In the genomic region with DNA sequence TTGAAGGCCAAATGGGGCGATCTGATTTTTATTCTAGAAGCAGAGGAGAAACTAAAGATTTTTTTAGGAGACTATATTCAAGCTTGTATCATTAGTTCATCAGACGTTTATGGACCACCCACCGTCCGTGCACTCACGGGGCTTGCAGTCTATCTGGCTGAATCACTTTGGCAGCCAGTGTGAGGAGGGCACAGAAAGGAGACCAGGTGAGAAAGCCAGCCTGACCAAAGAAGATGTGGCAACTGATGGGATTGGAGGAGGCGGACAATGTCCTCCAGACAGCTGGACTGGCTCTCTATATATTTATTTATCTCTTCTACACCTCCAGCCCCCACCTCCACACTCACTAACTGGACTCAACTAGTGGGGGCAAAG, we compare ENCODE assay signal across 8 cellular contexts. TPM values are rescaled to one million over a fixed set of nuclear protein-coding genes. Genes with fewer than 3 reads are reported as not detected.
DNase-seq lines count a peak whose midpoint lies in the region; ATAC-seq, FAIRE-seq and TF ChIP-seq lines count a peak whose summit lies in the region.

No MANE protein-coding gene starts in this region.

- BruUV-seq in HepG2 (replicated peaks; lab: Mats Ljungman, UMichigan), result TSS peak; percentile 90

- ATAC-seq in activated T-cell treated with anti-CD3 and anti-CD28 coated beads, Interleukin-2, amount 50 U/mL, for 4 hours, result no peak
- peak; percentile 6; the same call in 2 of the 3 replicates for ATAC-seq in HepG2

- no peak for DNase-seq in activated T-cell treated with anti-CD3 and anti-CD28 coated beads, Interleukin-2, amount 50 U/mL, for 4 hours
- DNase-seq in activated T-cell treated with anti-CD3 and anti-CD28 coated beads, Interleukin-2, amount 50 U/mL, for 1 hour, result no peak
- DNase-seq in adipocyte (ENCODE audit: low read depth) (no peak), HepG2 (ENCODE audit: low spot score) (no peak), tibial nerve (ENCODE audit: low spot score in 2 of 2) (no peak), NCI-H69 (lab: John Stamatoyannopoulos, UW) (no peak), mucosa of gallbladder (ENCODE audit: low spot score) (no peak)
- no peak for DNase-seq in stimulated activated CD4-positive, alpha-beta T cell treated with anti-CD3 and anti-CD28 coated beads, Interleukin-12 subunit alpha, Interleukin-12 subunit beta, amount 100 ng/mL, for 4 hours

- peaks cover 29% of the 10 kb centered on the region for H3K4me1 Mint-ChIP-seq in activated T-cell treated with anti-CD3 and anti-CD28 coated beads, Interleukin-2, amount 50 U/mL, for 4 hours (ENCODE audit: low read depth)

- TF ChIP-seq CTCF in HepG2 (CRISPR knock-in tag; IDR thresholded peaks at IDR 0.05) (no peak), tibial nerve (IDR thresholded peaks at IDR 0.05) (no peak)

- in situ Hi-C loops in HepG2 (cut with HindIII; ENCODE audit: extremely low pct_ligation_motif_present, low pct_unique_long_range_greater_than_20kb), result no loop called here

- H3K36me3 ChIP-seq in adipocyte (ENCODE audit: control insufficient read depth, insufficient read depth, low read length, severe bottlenecking), result peaks cover 21% of the 10 kb centered on the region
- H3K36me3 ChIP-seq in HepG2 (replicated peaks in 1 of 2; ENCODE audit: control insufficient read depth in 1 of 2, insufficient read depth in 2 of 2, low read length in 2 of 2), result peaks cover 5 to 6% of the 10 kb centered on the region in 2 experiments; a peak in 3 of 5 replicates
- peaks cover 0 to 27% (median 17%) of the 10 kb centered on the region in 3 donors for H3K36me3 ChIP-seq in tibial nerve

- H2AFZ ChIP-seq in HepG2 (ENCODE audit: low read length), result no peak overlapping the region

- no peaks in the 10 kb centered on the region for H3K9me3 Mint-ChIP-seq in activated T-cell treated with anti-CD3 and anti-CD28 coated beads, Interleukin-2, amount 50 U/mL, for 4 hours

- H3K4me3 ChIP-seq in adipocyte (ENCODE audit: low read length) (peak overlapping the region; percentile 95), HepG2 (replicated peaks in 1 of 3; ENCODE audit: insufficient read depth in 1 of 3, low read depth in 2 of 3, low read length in 3 of 3) (peak overlapping the region; percentile 76 to 88 (median 79)), tibial nerve (peak overlapping the region; percentile 71 to 97 (median 83))

- peak overlapping the region; percentile 92 for H3K4me2 ChIP-seq in HepG2 (ENCODE audit: low read depth, low read length)

- intact Hi-C loops in HepG2 (cut with micrococcal nuclease; ENCODE audit: unreplicated experiment), result loop anchor here (1.0 kb wide), 1 partner anchor 46 kb away; no protein-coding TSS in a partner anchor

- no peak for FAIRE-seq in HepG2 (lab: Jason Lieb, UNC)

- H3K27ac ChIP-seq in HepG2 (ENCODE audit: extremely low read length, insufficient read depth, low read length) (peak overlapping the region; percentile 91), tibial nerve (peak overlapping the region; percentile 71 to 98 (median 96))

- H3K9me3 ChIP-seq in adipocyte (ENCODE audit: control insufficient read depth, low read length) (no peaks in the 10 kb centered on the region), HepG2 (ENCODE audit: low read length) (no peaks in the 10 kb centered on the region), tibial nerve (no peaks in the 10 kb centered on the region)

- WGBS in HepG2 (ENCODE audit: low lambda C conversion rate), result 5% methylated on average over 6 of the region's 6 CpGs
- WGBS in tibial nerve, 2 donors, result 15 to 17% methylated on average over 6 of the region's 6 CpGs

- peaks cover 14% of the 10 kb centered on the region for H3K36me3 Mint-ChIP-seq in activated T-cell treated with anti-CD3 and anti-CD28 coated beads, Interleukin-2, amount 50 U/mL, for 4 hours (ENCODE audit: insufficient read depth)

- H3K4me3 Mint-ChIP-seq in activated T-cell treated with anti-CD3 and anti-CD28 coated beads, Interleukin-2, amount 50 U/mL, for 4 hours, result peak overlapping the region; percentile 93

- peaks cover 13% of the 10 kb centered on the region for H3K79me2 ChIP-seq in HepG2 (ENCODE audit: insufficient read depth, low read length)

- TF ChIP-seq POLR2A in HepG2 (IDR thresholded peaks at IDR 0.05; ENCODE audit: insufficient read depth in 1 of 2, low read depth in 2 of 2, low read length in 2 of 2) (no peak), tibial nerve (IDR thresholded peaks at IDR 0.05) (no peak)

- no peaks in the 10 kb centered on the region for H3K27me3 Mint-ChIP-seq in activated T-cell treated with anti-CD3 and anti-CD28 coated beads, Interleukin-2, amount 50 U/mL, for 4 hours (ENCODE audit: low read depth)

- POLR2A ChIA-PET in HepG2 (lab: Yijun Ruan, JAX), result interaction anchor here (1.0 to 3.8 kb wide), 5 partner anchors 10 to 197 kb away, joined by 3 to 32 read pairs (median 21); a partner anchor contains a TSS

- no peaks in the 10 kb centered on the region for H4K20me1 ChIP-seq in HepG2 (ENCODE audit: insufficient read depth, low read length)

- CTCF ChIA-PET in HepG2 (lab: Yijun Ruan, JAX; ENCODE audit: low intra/inter-chr PET ratio, low total read pairs), result interaction anchor here (1.2 kb wide), 1 partner anchor 130 kb away, joined by 3 read pairs; no protein-coding TSS in a partner anchor

- TF ChIP-seq RAD21 in HepG2 (CRISPR knock-in tag; IDR thresholded peaks at IDR 0.05), result no peak

- H3K9ac ChIP-seq in adipocyte (ENCODE audit: low read length) (peak overlapping the region; percentile 86), HepG2 (ENCODE audit: insufficient read depth, low read depth, low read length) (peak overlapping the region; percentile 76)

- H3K27me3 ChIP-seq in adipocyte (replicated peaks; ENCODE audit: control insufficient read depth, insufficient read depth, low read length), result no peaks in the 10 kb centered on the region
- no peaks in the 10 kb centered on the region for H3K27me3 ChIP-seq in HepG2 (ENCODE audit: control insufficient read depth in 1 of 2, insufficient read depth in 2 of 2, low read length in 2 of 2)
- H3K27me3 ChIP-seq in tibial nerve, result no peaks in the 10 kb centered on the region

- TF ChIP-seq EP300 in HepG2 (IDR thresholded peaks at IDR 0.05; ENCODE audit: low read depth in 2 of 2, low read length in 2 of 2), result no peak
- TF ChIP-seq EP300 in HepG2 (CRISPR knock-in tag; IDR thresholded peaks at IDR 0.05; ENCODE audit: borderline replicate concordance), result no peak
- TF ChIP-seq EP300 in tibial nerve (IDR thresholded peaks at IDR 0.05), result no peak

- H3K4me1 ChIP-seq in adipocyte (ENCODE audit: control insufficient read depth, insufficient read depth, low read length) (peaks cover 35% of the 10 kb centered on the region), HepG2 (ENCODE audit: insufficient read depth, low read length) (peaks cover 46% of the 10 kb centered on the region), tibial nerve (peaks cover 0 to 48% (median 20%) of the 10 kb centered on the region in 4 donors)

RNA-seq across cellular contexts. Expression of a gene that starts 0.8 kb away (rescaled TPM):
- total RNA-seq in activated T-cell treated with anti-CD3 and anti-CD28 coated beads, Interleukin-2, amount 50 U/mL, for 4 hours, result 10 to 100 TPM; 91.4 to 99.8 (median 92.8) TPM
- total RNA-seq in HepG2 (2016; rRNA removed; fragmentation: Illumina TruSeq; extraction: Trizol) (29.7 and 55.2 TPM in 2 replicates), tibial nerve (10 to 100 TPM; 48.6 to 66.6 (median 50.8) TPM), mucosa of gallbladder (141 TPM)
- total RNA-seq in HepG2 (2016; cell fraction: cytosol; rRNA removed; fragmentation: Illumina TruSeq; extraction: Trizol; ENCODE audit: low read depth), result 12.3 and 14.1 TPM in 2 replicates
- 31.2 and 54.3 TPM in 2 replicates for total RNA-seq in HepG2 (2016; cell fraction: insoluble cytoplasmic fraction; rRNA removed; fragmentation: Illumina TruSeq; extraction: Trizol)
- total RNA-seq in HepG2 (2016; cell fraction: membrane; rRNA removed; fragmentation: Illumina TruSeq; extraction: Trizol), result 23.3 and 25.4 TPM in 2 replicates
- total RNA-seq in HepG2 (2016; cell fraction: nucleus; rRNA removed; fragmentation: Illumina TruSeq; extraction: Trizol), result 40.7 and 42.5 TPM in 2 replicates
- polyA plus RNA-seq in HepG2 (2011; rRNA removed), result 77.4 and 95.9 TPM in 2 replicates
- 64.9 and 73.4 TPM in 2 replicates for polyA plus RNA-seq in HepG2 (2011; cell fraction: cytosol; rRNA removed)
- 44.8 and 54.7 TPM in 2 replicates for polyA plus RNA-seq in HepG2 (2011; cell fraction: nucleus; rRNA removed)
- 33.2 and 44.1 TPM in 2 replicates for polyA plus RNA-seq in HepG2 (2012)
- polyA plus RNA-seq in HepG2 (2016; cell fraction: cytosol; fragmentation: Illumina TruSeq; extraction: Trizol; ENCODE audit: low read depth), result 17.0 and 18.2 TPM in 2 replicates
- polyA plus RNA-seq in HepG2 (2016; cell fraction: insoluble cytoplasmic fraction; fragmentation: Illumina TruSeq; extraction: Trizol; ENCODE audit: low read depth), result 37.9 and 39.0 TPM in 2 replicates
- 23.8 and 25.7 TPM in 2 replicates for polyA plus RNA-seq in HepG2 (2016; cell fraction: membrane; fragmentation: Illumina TruSeq; extraction: Trizol; ENCODE audit: low read depth)
- polyA plus RNA-seq in HepG2 (2016; cell fraction: nucleus; fragmentation: Illumina TruSeq; extraction: Trizol; ENCODE audit: insufficient read depth, low read depth), result 78.4 and 80.0 TPM in 2 replicates
- 60.0 and 196 TPM in 2 replicates for polyA minus RNA-seq in HepG2 (2011; rRNA and poly(A)+ RNA removed; ENCODE audit: low replicate concordance)
- polyA minus RNA-seq in HepG2 (2011; cell fraction: cytosol; rRNA and poly(A)+ RNA removed), result 18.8 and 25.8 TPM in 2 replicates
- 9.5 and 12.1 TPM in 2 replicates for polyA minus RNA-seq in HepG2 (2011; cell fraction: nucleus; rRNA and poly(A)+ RNA removed)

RNA-seq across cellular contexts. Expression of a gene that starts 9.9 kb away (rescaled TPM):
- 10 to 100 TPM; 47.3 to 70.1 (median 60.3) TPM for total RNA-seq in activated T-cell treated with anti-CD3 and anti-CD28 coated beads, Interleukin-2, amount 50 U/mL, for 4 hours
- total RNA-seq in HepG2 (2016; rRNA removed; fragmentation: Illumina TruSeq; extraction: Trizol) (90.0 and 97.8 TPM in 2 replicates), tibial nerve (1 to 10 TPM in 3 of 4 donors, under 1 TPM in 1; 0.42 to 3.5 (median 1.5) TPM), mucosa of gallbladder (5.1 TPM)
- 46.4 and 52.0 TPM in 2 replicates for total RNA-seq in HepG2 (2016; cell fraction: cytosol; rRNA removed; fragmentation: Illumina TruSeq; extraction: Trizol; ENCODE audit: low read depth)
- total RNA-seq in HepG2 (2016; cell fraction: insoluble cytoplasmic fraction; rRNA removed; fragmentation: Illumina TruSeq; extraction: Trizol), result 83.1 and 89.9 TPM in 2 replicates
- 44.6 and 48.1 TPM in 2 replicates for total RNA-seq in HepG2 (2016; cell fraction: membrane; rRNA removed; fragmentation: Illumina TruSeq; extraction: Trizol)
- total RNA-seq in HepG2 (2016; cell fraction: nucleus; rRNA removed; fragmentation: Illumina TruSeq; extraction: Trizol), result 41.5 and 42.9 TPM in 2 replicates
- 39.5 and 57.9 TPM in 2 replicates for polyA plus RNA-seq in HepG2 (2011; rRNA removed)
- polyA plus RNA-seq in HepG2 (2011; cell fraction: cytosol; rRNA removed), result 30.0 and 51.5 TPM in 2 replicates
- polyA plus RNA-seq in HepG2 (2011; cell fraction: nucleus; rRNA removed), result 32.3 and 62.8 TPM in 2 replicates
- polyA plus RNA-seq in HepG2 (2012), result 30.3 and 42.3 TPM in 2 replicates
- polyA plus RNA-seq in HepG2 (2016; cell fraction: cytosol; fragmentation: Illumina TruSeq; extraction: Trizol; ENCODE audit: low read depth), result 55.7 and 55.8 TPM in 2 replicates
- polyA plus RNA-seq in HepG2 (2016; cell fraction: insoluble cytoplasmic fraction; fragmentation: Illumina TruSeq; extraction: Trizol; ENCODE audit: low read depth), result 111 and 128 TPM in 2 replicates
- polyA plus RNA-seq in HepG2 (2016; cell fraction: membrane; fragmentation: Illumina TruSeq; extraction: Trizol; ENCODE audit: low read depth), result 48.3 and 54.4 TPM in 2 replicates
- 82.6 and 84.9 TPM in 2 replicates for polyA plus RNA-seq in HepG2 (2016; cell fraction: nucleus; fragmentation: Illumina TruSeq; extraction: Trizol; ENCODE audit: insufficient read depth, low read depth)
- polyA minus RNA-seq in HepG2 (2011; rRNA and poly(A)+ RNA removed; ENCODE audit: low replicate concordance), result 131 and 377 TPM in 2 replicates
- polyA minus RNA-seq in HepG2 (2011; cell fraction: cytosol; rRNA and poly(A)+ RNA removed), result 20.8 and 38.2 TPM in 2 replicates
- polyA minus RNA-seq in HepG2 (2011; cell fraction: nucleus; rRNA and poly(A)+ RNA removed), result 12.4 and 21.2 TPM in 2 replicates

RNA-seq across cellular contexts. Expression of a gene that starts 21.0 kb away (rescaled TPM):
- 10 to 100 TPM; 49.8 to 59.1 (median 50.4) TPM for total RNA-seq in activated T-cell treated with anti-CD3 and anti-CD28 coated beads, Interleukin-2, amount 50 U/mL, for 4 hours
- 77.4 and 112 TPM in 2 replicates for total RNA-seq in HepG2 (2016; rRNA removed; fragmentation: Illumina TruSeq; extraction: Trizol)
- 27.8 and 29.8 TPM in 2 replicates for total RNA-seq in HepG2 (2016; cell fraction: cytosol; rRNA removed; fragmentation: Illumina TruSeq; extraction: Trizol; ENCODE audit: low read depth)
- total RNA-seq in HepG2 (2016; cell fraction: insoluble cytoplasmic fraction; rRNA removed; fragmentation: Illumina TruSeq; extraction: Trizol), result 79.1 and 119 TPM in 2 replicates
- 39.9 and 44.3 TPM in 2 replicates for total RNA-seq in HepG2 (2016; cell fraction: membrane; rRNA removed; fragmentation: Illumina TruSeq; extraction: Trizol)
- total RNA-seq in HepG2 (2016; cell fraction: nucleus; rRNA removed; fragmentation: Illumina TruSeq; extraction: Trizol), result 30.3 and 33.9 TPM in 2 replicates
- polyA plus RNA-seq in HepG2 (2011; rRNA removed), result 13.0 and 16.9 TPM in 2 replicates
- polyA plus RNA-seq in HepG2 (2011; cell fraction: cytosol; rRNA removed), result 15.2 and 18.5 TPM in 2 replicates
- 27.4 and 29.3 TPM in 2 replicates for polyA plus RNA-seq in HepG2 (2011; cell fraction: nucleus; rRNA removed)
- polyA plus RNA-seq in HepG2 (2012), result 34.9 and 41.7 TPM in 2 replicates
- 23.6 and 24.6 TPM in 2 replicates for polyA plus RNA-seq in HepG2 (2016; cell fraction: cytosol; fragmentation: Illumina TruSeq; extraction: Trizol; ENCODE audit: low read depth)
- polyA plus RNA-seq in HepG2 (2016; cell fraction: insoluble cytoplasmic fraction; fragmentation: Illumina TruSeq; extraction: Trizol; ENCODE audit: low read depth), result 98.6 and 98.7 TPM in 2 replicates
- polyA plus RNA-seq in HepG2 (2016; cell fraction: membrane; fragmentation: Illumina TruSeq; extraction: Trizol; ENCODE audit: low read depth), result 30.8 and 31.0 TPM in 2 replicates
- 48.4 and 55.2 TPM in 2 replicates for polyA plus RNA-seq in HepG2 (2016; cell fraction: nucleus; fragmentation: Illumina TruSeq; extraction: Trizol; ENCODE audit: insufficient read depth, low read depth)
- polyA minus RNA-seq in HepG2 (2011; rRNA and poly(A)+ RNA removed; ENCODE audit: low replicate concordance), result 11.0 and 19.2 TPM in 2 replicates
- 14.2 and 14.7 TPM in 2 replicates for polyA minus RNA-seq in HepG2 (2011; cell fraction: cytosol; rRNA and poly(A)+ RNA removed)
- polyA minus RNA-seq in HepG2 (2011; cell fraction: nucleus; rRNA and poly(A)+ RNA removed), result 30.3 and 36.6 TPM in 2 replicates
- 10 to 100 TPM; 22.8 to 35.1 (median 28.5) TPM for total RNA-seq in tibial nerve
- 37.7 TPM for total RNA-seq in mucosa of gallbladder

RNA-seq across cellular contexts. Expression of a gene that starts 21.1 kb away (rescaled TPM):
- 10 to 100 TPM; 37.1 to 44.2 (median 39.5) TPM for total RNA-seq in activated T-cell treated with anti-CD3 and anti-CD28 coated beads, Interleukin-2, amount 50 U/mL, for 4 hours
- total RNA-seq in HepG2 (2016; rRNA removed; fragmentation: Illumina TruSeq; extraction: Trizol), result 5.6 and 8.0 TPM in 2 replicates
- total RNA-seq in HepG2 (2016; cell fraction: cytosol; rRNA removed; fragmentation: Illumina TruSeq; extraction: Trizol; ENCODE audit: low read depth), result 3.8 TPM in 2 replicates
- total RNA-seq in HepG2 (2016; cell fraction: insoluble cytoplasmic fraction; rRNA removed; fragmentation: Illumina TruSeq; extraction: Trizol), result 4.3 and 9.7 TPM in 2 replicates
- total RNA-seq in HepG2 (2016; cell fraction: membrane; rRNA removed; fragmentation: Illumina TruSeq; extraction: Trizol), result 3.6 TPM in 2 replicates
- 17.5 and 18.0 TPM in 2 replicates for total RNA-seq in HepG2 (2016; cell fraction: nucleus; rRNA removed; fragmentation: Illumina TruSeq; extraction: Trizol)
- 8.8 and 9.8 TPM in 2 replicates for polyA plus RNA-seq in HepG2 (2011; rRNA removed)
- polyA plus RNA-seq in HepG2 (2011; cell fraction: cytosol; rRNA removed), result 2.2 and 3.1 TPM in 2 replicates
- 58.1 and 68.7 TPM in 2 replicates for polyA plus RNA-seq in HepG2 (2011; cell fraction: nucleus; rRNA removed)
- 7.8 and 8.7 TPM in 2 replicates for polyA plus RNA-seq in HepG2 (2012)
- 0.57 and 0.69 TPM in 2 replicates for polyA plus RNA-seq in HepG2 (2016; cell fraction: cytosol; fragmentation: Illumina TruSeq; extraction: Trizol; ENCODE audit: low read depth)
- polyA plus RNA-seq in HepG2 (2016; cell fraction: insoluble cytoplasmic fraction; fragmentation: Illumina TruSeq; extraction: Trizol; ENCODE audit: low read depth), result 2.9 and 3.7 TPM in 2 replicates
- 1.2 and 1.3 TPM in 2 replicates for polyA plus RNA-seq in HepG2 (2016; cell fraction: membrane; fragmentation: Illumina TruSeq; extraction: Trizol; ENCODE audit: low read depth)
- polyA plus RNA-seq in HepG2 (2016; cell fraction: nucleus; fragmentation: Illumina TruSeq; extraction: Trizol; ENCODE audit: insufficient read depth, low read depth), result 23.7 and 25.9 TPM in 2 replicates
- 36.3 and 51.9 TPM in 2 replicates for polyA minus RNA-seq in HepG2 (2011; rRNA and poly(A)+ RNA removed; ENCODE audit: low replicate concordance)
- polyA minus RNA-seq in HepG2 (2011; cell fraction: cytosol; rRNA and poly(A)+ RNA removed), result 3.5 and 5.0 TPM in 2 replicates
- 55.9 and 71.0 TPM in 2 replicates for polyA minus RNA-seq in HepG2 (2011; cell fraction: nucleus; rRNA and poly(A)+ RNA removed)
- 10 to 100 TPM; 49.2 to 68.7 (median 57.3) TPM for total RNA-seq in tibial nerve
- 59.3 TPM for total RNA-seq in mucosa of gallbladder

RNA-seq across cellular contexts. Expression of a gene that starts 31.0 kb away (rescaled TPM):
- not detected for total RNA-seq in activated T-cell treated with anti-CD3 and anti-CD28 coated beads, Interleukin-2, amount 50 U/mL, for 4 hours
- not detected in 2 replicates for total RNA-seq in HepG2 (2016; rRNA removed; fragmentation: Illumina TruSeq; extraction: Trizol)
- total RNA-seq in HepG2 (2016; cell fraction: cytosol; rRNA removed; fragmentation: Illumina TruSeq; extraction: Trizol; ENCODE audit: low read depth), result 0.30 TPM in 1 of 2 replicates, not detected in the other
- not detected in 2 replicates for total RNA-seq in HepG2 (2016; cell fraction: insoluble cytoplasmic fraction; rRNA removed; fragmentation: Illumina TruSeq; extraction: Trizol)
- not detected in 2 replicates for total RNA-seq in HepG2 (2016; cell fraction: membrane; rRNA removed; fragmentation: Illumina TruSeq; extraction: Trizol)
- total RNA-seq in HepG2 (2016; cell fraction: nucleus; rRNA removed; fragmentation: Illumina TruSeq; extraction: Trizol), result not detected in 2 replicates
- polyA plus RNA-seq in HepG2 (2011; rRNA removed), result not detected in 2 replicates
- not detected in 2 replicates for polyA plus RNA-seq in HepG2 (2011; cell fraction: cytosol; rRNA removed)
- polyA plus RNA-seq in HepG2 (2011; cell fraction: nucleus; rRNA removed), result not detected in 2 replicates
- polyA plus RNA-seq in HepG2 (2012), result not detected in 2 replicates
- polyA plus RNA-seq in HepG2 (2016; cell fraction: cytosol; fragmentation: Illumina TruSeq; extraction: Trizol; ENCODE audit: low read depth), result not detected in 2 replicates
- polyA plus RNA-seq in HepG2 (2016; cell fraction: insoluble cytoplasmic fraction; fragmentation: Illumina TruSeq; extraction: Trizol; ENCODE audit: low read depth), result 0.12 TPM in 1 of 2 replicates, not detected in the other
- polyA plus RNA-seq in HepG2 (2016; cell fraction: membrane; fragmentation: Illumina TruSeq; extraction: Trizol; ENCODE audit: low read depth), result not detected in 2 replicates
- polyA plus RNA-seq in HepG2 (2016; cell fraction: nucleus; fragmentation: Illumina TruSeq; extraction: Trizol; ENCODE audit: insufficient read depth, low read depth), result not detected in 2 replicates
- 0.54 TPM in 1 of 2 replicates, not detected in the other for polyA minus RNA-seq in HepG2 (2011; rRNA and poly(A)+ RNA removed; ENCODE audit: low replicate concordance)
- not detected in 2 replicates for polyA minus RNA-seq in HepG2 (2011; cell fraction: cytosol; rRNA and poly(A)+ RNA removed)
- polyA minus RNA-seq in HepG2 (2011; cell fraction: nucleus; rRNA and poly(A)+ RNA removed), result not detected in 2 replicates
- total RNA-seq in tibial nerve, result 1 to 10 TPM in 1 of 4 donors, under 1 TPM in 1, not detected in 2; 0.66 to 1.7 TPM
- not detected for total RNA-seq in mucosa of gallbladder
